ENCODE assay signal across 8 cellular contexts in genomic region chr5:90783460-90784333, GRCh38.
DNase-seq lines count a peak whose midpoint lies in the region; ATAC-seq and TF ChIP-seq lines count a peak whose summit lies in the region.

No MANE protein-coding gene starts in this region.

- peaks cover 0 to 5% (median under 1%) of the 10 kb centered on the region in 4 donors for H3K27me3 ChIP-seq in liver (ENCODE audit: control insufficient read depth in 4 of 4, insufficient read depth in 4 of 4, low read length in 3 of 4)

- no peak overlapping the region for H3K4me3 ChIP-seq in liver (ENCODE audit: low read depth in 1 of 3, low read length in 3 of 3)

- TF ChIP-seq RAD21 in liver (IDR thresholded peaks at IDR 0.05), result peak; percentile 93 to 94

- peak; percentile 97 for TF ChIP-seq CTCF in AG09319 (IDR thresholded peaks at IDR 0.05; ENCODE audit: low read depth, low read length)
- TF ChIP-seq CTCF in liver (IDR thresholded peaks at IDR 0.05; ENCODE audit: low read depth, low read length, missing input control), result peak; percentile 75

- peak; percentile 91 for ATAC-seq in GM18870 (IDR thresholded peaks at IDR 0.05; ENCODE audit: unreplicated experiment)
- peak; percentile 95 for ATAC-seq in HG03103 (IDR thresholded peaks at IDR 0.05; ENCODE audit: low read depth, unreplicated experiment)

- no peaks in the 10 kb centered on the region for H3K36me3 ChIP-seq in liver (ENCODE audit: control insufficient read depth in 4 of 4, insufficient read depth in 3 of 4, low read depth in 1 of 4, low read length in 3 of 4)

- H3K4me1 ChIP-seq in liver (ENCODE audit: control insufficient read depth in 4 of 4, insufficient read depth in 4 of 4, low read length in 3 of 4), result no peaks in the 10 kb centered on the region

- H3K9me3 ChIP-seq in liver (ENCODE audit: control insufficient read depth in 4 of 4, low read length in 3 of 4), result no peaks in the 10 kb centered on the region

- 24% methylated on average over 4 of the region's 4 CpGs for WGBS in liver

- H3K9ac ChIP-seq in liver (ENCODE audit: low read depth in 1 of 2, low read length in 2 of 2), result no peak overlapping the region

- DNase-seq in AG09319 (ENCODE audit: extremely low read depth, low read depth), result peak; percentile 29
- DNase-seq in NCI-H345 (lab: John Stamatoyannopoulos, UW), result peak; percentile 52
- DNase-seq in activated CD4-positive, CD25-positive, alpha-beta regulatory T cell treated with anti-CD3 and anti-CD28 coated beads, Interleukin-2, amount 50 U/mL, for 72 hours, result peak; percentile 68
- peak; percentile 47 for DNase-seq in cerebellum (ENCODE audit: low spot score)
- DNase-seq in stimulated activated CD4-positive, alpha-beta T cell treated with anti-CD3 and anti-CD28 coated beads, TNF-alpha, amount 100 ng/mL, for 4 hours (ENCODE audit: low read depth in 3 of 3), result peak; percentile 21 to 46 (median 27)

- no peak overlapping the region for H3K27ac ChIP-seq in liver (ENCODE audit: low read depth in 1 of 2, low read length in 2 of 2)

TF ChIP-seq in liver, 16 proteins besides CTCF, POLR2A, EP300 and RAD21:
- TF ChIP-seq FOXA1 (IDR thresholded peaks at IDR 0.05), result no peak
- no peak for TF ChIP-seq SP1 (IDR thresholded peaks at IDR 0.05)
- TF ChIP-seq MAX (IDR thresholded peaks at IDR 0.05), result no peak
- TF ChIP-seq RXRA (IDR thresholded peaks at IDR 0.05), result no peak
- no peak for TF ChIP-seq HNF4A (conservative IDR thresholded peaks at IDR 0.05)
